Comparison of ENCODE assay signal across 8 cellular contexts in genomic region chr9:83596899-83597504, GRCh38. TPM values are rescaled to one million over a fixed set of nuclear protein-coding genes. Genes with fewer than 3 reads are reported as not detected.
DNase-seq lines count a peak whose midpoint lies in the region; ATAC-seq and TF ChIP-seq lines count a peak whose summit lies in the region.

No MANE protein-coding gene starts in this region.

- 36 to 59% methylated on average over 2 to 5 of the region's 5 CpGs for WGBS in body of pancreas, 2 donors
- 55% methylated on average over 5 of the region's 5 CpGs for WGBS in liver

- H3K9me3 ChIP-seq in body of pancreas = no peaks in the 10 kb centered on the region
- no peaks in the 10 kb centered on the region for H3K9me3 ChIP-seq in liver (ENCODE audit: control insufficient read depth in 4 of 4, low read length in 3 of 4)

- TF ChIP-seq RAD21 in liver (IDR thresholded peaks at IDR 0.05) = peak; percentile 56 to 70

- peak; percentile 42 for TF ChIP-seq CTCF in RWPE1 (conservative IDR thresholded peaks at IDR 0.05; ENCODE audit: low read depth)
- peak; percentile 22 to 57 (median 50) for TF ChIP-seq CTCF in body of pancreas (IDR thresholded peaks at IDR 0.05)
- peak; percentile 42 for TF ChIP-seq CTCF in liver (IDR thresholded peaks at IDR 0.05; ENCODE audit: low read depth, low read length, missing input control)

- no peak overlapping the region for H3K4me3 ChIP-seq in body of pancreas
- H3K4me3 ChIP-seq in liver (ENCODE audit: low read depth in 1 of 3, low read length in 3 of 3) = no peak overlapping the region

- intact Hi-C loops in body of pancreas (cut with DNase I) = no loop called here

- DNase-seq in NCI-H2029 treated with DMSO at 0.1 percent for 48 hours (lab: John Stamatoyannopoulos, UW) = peak; percentile 23
- no peak for DNase-seq in NCI-H2029 (lab: John Stamatoyannopoulos, UW)
- DNase-seq in RWPE1 (ENCODE audit: low spot score) = peak; percentile 41
- peak; percentile 32 to 55 (median 43) for DNase-seq in body of pancreas
- peak; percentile 58 for DNase-seq in superior temporal gyrus (ENCODE audit: extremely low spot score)
- DNase-seq in ureter (ENCODE audit: low spot score) = no peak

- H3K9ac ChIP-seq in liver (ENCODE audit: low read depth in 1 of 2, low read length in 2 of 2) = no peak overlapping the region

- no peaks in the 10 kb centered on the region for H3K36me3 ChIP-seq in body of pancreas (replicated peaks in 1 of 2; ENCODE audit: insufficient read depth in 1 of 2, low read depth in 2 of 2)
- no peaks in the 10 kb centered on the region for H3K36me3 ChIP-seq in liver (ENCODE audit: control insufficient read depth in 4 of 4, insufficient read depth in 3 of 4, low read depth in 1 of 4, low read length in 3 of 4)

- H3K4me1 ChIP-seq in body of pancreas (no peaks in the 10 kb centered on the region), liver (ENCODE audit: control insufficient read depth in 4 of 4, insufficient read depth in 4 of 4, low read length in 3 of 4) (peaks cover 2 to 11% (median 7%) of the 10 kb centered on the region in 4 donors)

- H3K27me3 ChIP-seq in body of pancreas = no peaks in the 10 kb centered on the region
- no peaks in the 10 kb centered on the region for H3K27me3 ChIP-seq in liver (ENCODE audit: control insufficient read depth in 4 of 4, insufficient read depth in 4 of 4, low read length in 3 of 4)

- no peak for TF ChIP-seq POLR2A in body of pancreas (IDR thresholded peaks at IDR 0.05)

- CTCF ChIA-PET in RWPE1 (lab: Yijun Ruan, JAX) = interaction anchor here (0.5 to 1.3 kb wide), 6 partner anchors 10 to 377 kb away, joined by 3 to 5 read pairs (median 4); no protein-coding TSS in a partner anchor

- peak; percentile 55 for ATAC-seq in HG03280 (IDR thresholded peaks at IDR 0.05; ENCODE audit: unreplicated experiment)
- no peak for ATAC-seq in body of pancreas

- H3K27ac ChIP-seq in RWPE1 (no peak overlapping the region), body of pancreas (no peak overlapping the region), liver (ENCODE audit: low read depth in 1 of 2, low read length in 2 of 2) (no peak overlapping the region)

- POLR2A ChIA-PET in RWPE1 (lab: Yijun Ruan, JAX; ENCODE audit: low non-redundant PET) = no interaction called here

TF ChIP-seq in liver, 16 proteins besides CTCF, POLR2A, EP300 and RAD21:
- TF ChIP-seq FOXA2 (IDR thresholded peaks at IDR 0.05) = no peak
- TF ChIP-seq HNF4A (conservative IDR thresholded peaks at IDR 0.05) = no peak
- TF ChIP-seq ZBTB33 (IDR thresholded peaks at IDR 0.05) = no peak
- no peak for TF ChIP-seq JUND (IDR thresholded peaks at IDR 0.05)
TF ChIP-seq in liver: peak in this region for 0.

RNA-seq across cellular contexts. Expression of gene IDNK, which starts 25.9 kb away (rescaled TPM):
- total RNA-seq in body of pancreas = 1 to 10 TPM; 2.3 to 3.9 TPM
- 10 to 100 TPM in 1 of 2 donors, 1 to 10 TPM in 1; 5.6 to 14.6 TPM for total RNA-seq in liver
- 10 to 100 TPM; 14.8 to 33.4 TPM for polyA plus RNA-seq in liver
- total RNA-seq in ureter = 7.8 TPM

RNA-seq across cellular contexts. Expression of gene FRMD3, which starts 58.8 kb away (rescaled TPM):
- 1 to 10 TPM; 2.1 to 4.6 TPM for total RNA-seq in body of pancreas
- under 1 TPM; 0.61 to 0.75 TPM for total RNA-seq in liver
- under 1 TPM; 0.16 to 0.36 TPM for polyA plus RNA-seq in liver
- 16.8 TPM for total RNA-seq in ureter

Comparison
In these comparisons a context has a peak if more than half of its experiments do, and no peak if none do; other contexts are left out.
1. DNase-seq: peak in NCI-H2029 treated with DMSO at 0.1 percent for 48 hours (single experiment), RWPE1 (single experiment), body of pancreas (4 of 4) and superior temporal gyrus (single experiment); none in NCI-H2029 (single experiment) and ureter (single experiment).
2. Peak in every context shown above with its lines, with median percentiles within 50 percentile points of each other: CTCF ChIP-seq.